Comparison of ENCODE assay signal across 20 cellular contexts in genomic region chr16:66360624-66361324, GRCh38. TPM values are rescaled to one million over a fixed set of nuclear protein-coding genes. Genes with fewer than 3 reads are reported as not detected.
DNase-seq lines count a peak whose midpoint lies in the region; ATAC-seq, FAIRE-seq and TF ChIP-seq lines count a peak whose summit lies in the region.
"Had no signal": no experiment of that assay in that cellular context is flagged by ENCODE, and none has a peak within 500 bp of the region (broad histone marks: within the 10 kb centered on the region; RNA-seq: fewer than 3 reads in every experiment).

No MANE protein-coding gene starts in this region.

- H3K9ac ChIP-seq in HepG2 (ENCODE audit: insufficient read depth, low read depth, low read length): no peak overlapping the region

- H3K9me3 Mint-ChIP-seq in stimulated activated naive CD8-positive, alpha-beta T cell treated with anti-CD3 and anti-CD28 coated beads, Interleukin-15, amount 100 ng/mL, for 72 hours: no peaks in the 10 kb centered on the region
- H3K9me3 Mint-ChIP-seq: activated naive CD4-positive, alpha-beta T cell treated with anti-CD3 and anti-CD28 coated beads, Interleukin-2, amount 10 ng/mL, durations not matched to agents 7 days and 5 days; CD8-positive, alpha-beta T cell; T-helper 2 cell treated with Interferon-gamma antibody and Interleukin-4, amounts not matched to agents 5 μg/mL and 100 μg/mL, for 36 hours had no signal

- H3K4me1 Mint-ChIP-seq in stimulated activated naive CD8-positive, alpha-beta T cell treated with anti-CD3 and anti-CD28 coated beads, Interleukin-15, amount 100 ng/mL, for 72 hours: peaks cover 6% of the 10 kb centered on the region

- intact Hi-C loops in body of pancreas (cut with DNase I) (no loop called here), HepG2 (cut with micrococcal nuclease; ENCODE audit: unreplicated experiment) (no loop called here)

- no peaks in the 10 kb centered on the region for H3K27me3 ChIP-seq in body of pancreas
- H3K27me3 ChIP-seq in HepG2 (ENCODE audit: control insufficient read depth in 1 of 2, insufficient read depth in 2 of 2, low read length in 2 of 2): peaks cover 11 to 65% of the 10 kb centered on the region in 2 experiments; a peak in 4 of 5 replicates
- H3K27me3 ChIP-seq: right lobe of liver had no signal

- peaks cover 81% of the 10 kb centered on the region for H3K27me3 Mint-ChIP-seq in stimulated activated naive CD8-positive, alpha-beta T cell treated with anti-CD3 and anti-CD28 coated beads, Interleukin-15, amount 100 ng/mL, for 72 hours

- H3K79me2 ChIP-seq in HepG2 (ENCODE audit: insufficient read depth, low read length): no peaks in the 10 kb centered on the region

- no peak overlapping the region for H3K4me3 ChIP-seq in body of pancreas
- no peak overlapping the region for H3K4me3 ChIP-seq in HepG2 (replicated peaks in 1 of 3; ENCODE audit: insufficient read depth in 1 of 3, low read depth in 2 of 3, low read length in 3 of 3)
- H3K4me3 ChIP-seq: right lobe of liver had no signal

- POLR2A ChIA-PET in HepG2 (lab: Yijun Ruan, JAX): no interaction called here

- CTCF ChIA-PET in HepG2 (lab: Yijun Ruan, JAX; ENCODE audit: low intra/inter-chr PET ratio, low total read pairs): no interaction called here

- no peak for FAIRE-seq in HepG2 (lab: Jason Lieb, UNC)
- FAIRE-seq: urothelium cell line had no signal

- no peak for TF ChIP-seq RAD21 in HepG2 (CRISPR knock-in tag; IDR thresholded peaks at IDR 0.05)

- H3K4me2 ChIP-seq in HepG2 (ENCODE audit: low read depth, low read length): no peak overlapping the region

- no peaks in the 10 kb centered on the region for H3K4me1 ChIP-seq in body of pancreas
- H3K4me1 ChIP-seq in HepG2 (ENCODE audit: insufficient read depth, low read length): peaks cover 13% of the 10 kb centered on the region; the same call in 1 of the 2 replicates
- H3K4me1 ChIP-seq: right lobe of liver had no signal

- in situ Hi-C loops in HepG2 (cut with HindIII; ENCODE audit: extremely low pct_ligation_motif_present, low pct_unique_long_range_greater_than_20kb): no loop called here

- TF ChIP-seq POLR2A in body of pancreas (IDR thresholded peaks at IDR 0.05) (no peak), HepG2 (IDR thresholded peaks at IDR 0.05; ENCODE audit: insufficient read depth in 1 of 2, low read depth in 2 of 2, low read length in 2 of 2) (no peak)

- WGBS in body of pancreas, 2 donors: 40 to 52% methylated on average over 7 to 12 of the region's 12 CpGs
- WGBS in HepG2 (ENCODE audit: low lambda C conversion rate): 23% methylated on average over 6 of the region's 12 CpGs

- no peak for TF ChIP-seq EP300 in HepG2 (IDR thresholded peaks at IDR 0.05; ENCODE audit: low read depth in 2 of 2, low read length in 2 of 2)
- TF ChIP-seq EP300 in HepG2 (CRISPR knock-in tag; IDR thresholded peaks at IDR 0.05; ENCODE audit: borderline replicate concordance): no peak

- ATAC-seq in stimulated activated naive CD8-positive, alpha-beta T cell treated with anti-CD3 and anti-CD28 coated beads, Interleukin-15, amount 100 ng/mL, for 72 hours: peak; percentile 39
- no peak for ATAC-seq in stimulated activated naive CD8-positive, alpha-beta T cell treated with anti-CD3 and anti-CD28 coated beads, Interleukin-15, Interleukin-2, amounts not matched to agents 100 U/mL and 50 U/mL, for 24 hours
- ATAC-seq in body of pancreas: peak; percentile 14
- ATAC-seq in HepG2: no peak
- ATAC-seq in HG03457 (IDR thresholded peaks at IDR 0.05; ENCODE audit: unreplicated experiment): no peak
- no peak for ATAC-seq in GM21529 (IDR thresholded peaks at IDR 0.05; ENCODE audit: unreplicated experiment)
- ATAC-seq: CD8-positive, alpha-beta T cell had no signal

- H3K27ac Mint-ChIP-seq in stimulated activated naive CD8-positive, alpha-beta T cell treated with anti-CD3 and anti-CD28 coated beads, Interleukin-15, amount 100 ng/mL, for 72 hours: no peak overlapping the region
- H3K27ac Mint-ChIP-seq: activated naive CD4-positive, alpha-beta T cell treated with anti-CD3 and anti-CD28 coated beads, Interleukin-2, amount 10 ng/mL, durations not matched to agents 7 days and 5 days; CD8-positive, alpha-beta T cell; T-helper 2 cell treated with Interferon-gamma antibody and Interleukin-4, amounts not matched to agents 5 μg/mL and 100 μg/mL, for 36 hours had no signal

- H3K4me3 Mint-ChIP-seq in stimulated activated naive CD8-positive, alpha-beta T cell treated with anti-CD3 and anti-CD28 coated beads, Interleukin-15, amount 100 ng/mL, for 72 hours: no peak overlapping the region
- H3K4me3 Mint-ChIP-seq: activated naive CD4-positive, alpha-beta T cell treated with anti-CD3 and anti-CD28 coated beads, Interleukin-2, amount 10 ng/mL, durations not matched to agents 7 days and 5 days; CD8-positive, alpha-beta T cell; T-helper 2 cell treated with Interferon-gamma antibody and Interleukin-4, amounts not matched to agents 5 μg/mL and 100 μg/mL, for 36 hours had no signal

- BruUV-seq in HepG2 (replicated peaks; lab: Mats Ljungman, UMichigan): no TSS peak

- H2AFZ ChIP-seq in HepG2 (ENCODE audit: low read length): no peak overlapping the region

- TF ChIP-seq CTCF in body of pancreas (IDR thresholded peaks at IDR 0.05) (no peak), HepG2 (CRISPR knock-in tag; IDR thresholded peaks at IDR 0.05) (no peak)

- no peaks in the 10 kb centered on the region for H4K20me1 ChIP-seq in HepG2 (ENCODE audit: insufficient read depth, low read length)

- no peak for DNase-seq in stimulated activated naive CD8-positive, alpha-beta T cell treated with anti-CD3 and anti-CD28 coated beads, Interleukin-15, amount 100 ng/mL, for 72 hours
- no peak for DNase-seq in stimulated activated naive CD8-positive, alpha-beta T cell treated with anti-CD3 and anti-CD28 coated beads, Interleukin-15, Interleukin-2, amounts not matched to agents 100 U/mL and 50 U/mL, for 24 hours
- DNase-seq in body of pancreas: no peak
- DNase-seq in HepG2 (ENCODE audit: low spot score): no peak
- no peak for DNase-seq in activated CD8-positive, alpha-beta memory T cell treated with anti-CD3 and anti-CD28 coated beads, Interleukin-2, amount 50 U/mL, for 4 hours
- no peak for DNase-seq in stimulated activated naive CD4-positive, alpha-beta T cell treated with Interleukin-2 at 50 U/mL for 16 hours (lab: John Stamatoyannopoulos, UW)
- DNase-seq: ACHN; activated CD4-positive, alpha-beta T cell treated with anti-CD3 and anti-CD28 coated beads for 48 hours; activated naive CD4-positive, alpha-beta T cell treated with anti-CD3 and anti-CD28 coated beads, Interleukin-2, amount 10 ng/mL, durations not matched to agents 7 days and 5 days; activated T-cell treated with anti-CD3 and anti-CD28 coated beads for 4 hours; CD8-positive, alpha-beta T cell; mesenchymal stem cell; NCI-H1048; NCI-H82; right lobe of liver; stimulated activated CD4-positive, alpha-beta T cell treated with anti-CD3 and anti-CD28 coated beads, Interleukin-4, amount 100 ng/mL, for 24 hours had no signal

- H3K36me3 ChIP-seq in body of pancreas (replicated peaks in 1 of 2; ENCODE audit: insufficient read depth in 1 of 2, low read depth in 2 of 2) (no peaks in the 10 kb centered on the region), HepG2 (replicated peaks in 1 of 2; ENCODE audit: control insufficient read depth in 1 of 2, insufficient read depth in 2 of 2, low read length in 2 of 2) (no peaks in the 10 kb centered on the region)
- H3K36me3 ChIP-seq: right lobe of liver had no signal

- no peaks in the 10 kb centered on the region for H3K9me3 ChIP-seq in body of pancreas
- H3K9me3 ChIP-seq in HepG2 (ENCODE audit: low read length): no peaks in the 10 kb centered on the region
- H3K9me3 ChIP-seq: right lobe of liver had no signal

- peak overlapping the region in 2 of 4 donors; percentile 12 to 18 for H3K27ac ChIP-seq in body of pancreas
- H3K27ac ChIP-seq in HepG2 (ENCODE audit: extremely low read length, insufficient read depth, low read length): no peak overlapping the region
- H3K27ac ChIP-seq: right lobe of liver had no signal

TF ChIP-seq in HepG2, 621 proteins besides CTCF, POLR2A, EP300 and RAD21:
- peak; percentile 92 for TF ChIP-seq ZNF629 (CRISPR knock-in tag; conservative IDR thresholded peaks at IDR 0.05)
- no peak for TF ChIP-seq ZNF569 (CRISPR knock-in tag; IDR thresholded peaks at IDR 0.05; ENCODE audit: borderline replicate concordance)

RNA-seq across cellular contexts. Expression of gene CDH5, which starts 5.7 kb away (rescaled TPM):
- total RNA-seq in body of pancreas (10 to 100 TPM; 10.4 to 15.8 TPM), HepG2 (2016; rRNA removed; fragmentation: Illumina TruSeq; extraction: Trizol) (0.34 and 0.71 TPM in 2 replicates)
- not detected in 2 replicates for total RNA-seq in HepG2 (2016; cell fraction: cytosol; rRNA removed; fragmentation: Illumina TruSeq; extraction: Trizol; ENCODE audit: low read depth)
- total RNA-seq in HepG2 (2016; cell fraction: insoluble cytoplasmic fraction; rRNA removed; fragmentation: Illumina TruSeq; extraction: Trizol): 0.37 and 0.46 TPM in 2 replicates
- total RNA-seq in HepG2 (2016; cell fraction: membrane; rRNA removed; fragmentation: Illumina TruSeq; extraction: Trizol): 0.15 and 0.24 TPM in 2 replicates
- total RNA-seq in HepG2 (2016; cell fraction: nucleus; rRNA removed; fragmentation: Illumina TruSeq; extraction: Trizol): 0.53 and 0.99 TPM in 2 replicates
- polyA plus RNA-seq in HepG2 (2011; rRNA removed): 1.0 and 1.1 TPM in 2 replicates
- 0.85 and 1.1 TPM in 2 replicates for polyA plus RNA-seq in HepG2 (2011; cell fraction: cytosol; rRNA removed)
- 0.78 and 1.3 TPM in 2 replicates for polyA plus RNA-seq in HepG2 (2011; cell fraction: nucleus; rRNA removed)
- polyA plus RNA-seq in HepG2 (2012): 0.63 and 2.2 TPM in 2 replicates
- 0.03 and 0.07 TPM in 2 replicates for polyA plus RNA-seq in HepG2 (2016; cell fraction: cytosol; fragmentation: Illumina TruSeq; extraction: Trizol; ENCODE audit: low read depth)
- polyA plus RNA-seq in HepG2 (2016; cell fraction: insoluble cytoplasmic fraction; fragmentation: Illumina TruSeq; extraction: Trizol; ENCODE audit: low read depth): 0.11 and 0.25 TPM in 2 replicates
- polyA plus RNA-seq in HepG2 (2016; cell fraction: membrane; fragmentation: Illumina TruSeq; extraction: Trizol; ENCODE audit: low read depth): 0.09 and 0.19 TPM in 2 replicates
- 0.67 and 0.83 TPM in 2 replicates for polyA plus RNA-seq in HepG2 (2016; cell fraction: nucleus; fragmentation: Illumina TruSeq; extraction: Trizol; ENCODE audit: insufficient read depth, low read depth)
- 1.8 and 2.9 TPM in 2 replicates for polyA minus RNA-seq in HepG2 (2011; rRNA and poly(A)+ RNA removed; ENCODE audit: low replicate concordance)
- 0.35 and 1.8 TPM in 2 replicates for polyA minus RNA-seq in HepG2 (2011; cell fraction: cytosol; rRNA and poly(A)+ RNA removed)
- 0.99 and 3.0 TPM in 2 replicates for polyA minus RNA-seq in HepG2 (2011; cell fraction: nucleus; rRNA and poly(A)+ RNA removed)
- total RNA-seq: CD8-positive, alpha-beta T cell had no signal

Comparison
In these comparisons a context has a peak if more than half of its experiments do, and no peak if none do; other contexts are left out.
1. ATAC-seq: peak in stimulated activated naive CD8-positive, alpha-beta T cell treated with anti-CD3 and anti-CD28 coated beads, Interleukin-15, amount 100 ng/mL, for 72 hours (single experiment) and body of pancreas (single experiment); none in stimulated activated naive CD8-positive, alpha-beta T cell treated with anti-CD3 and anti-CD28 coated beads, Interleukin-15, Interleukin-2, amounts not matched to agents 100 U/mL and 50 U/mL, for 24 hours (single experiment), HepG2 (single experiment), HG03457 (single experiment) and GM21529 (single experiment).